Comparison of ENCODE assay signal across 7 cellular contexts in the genomic region with DNA sequence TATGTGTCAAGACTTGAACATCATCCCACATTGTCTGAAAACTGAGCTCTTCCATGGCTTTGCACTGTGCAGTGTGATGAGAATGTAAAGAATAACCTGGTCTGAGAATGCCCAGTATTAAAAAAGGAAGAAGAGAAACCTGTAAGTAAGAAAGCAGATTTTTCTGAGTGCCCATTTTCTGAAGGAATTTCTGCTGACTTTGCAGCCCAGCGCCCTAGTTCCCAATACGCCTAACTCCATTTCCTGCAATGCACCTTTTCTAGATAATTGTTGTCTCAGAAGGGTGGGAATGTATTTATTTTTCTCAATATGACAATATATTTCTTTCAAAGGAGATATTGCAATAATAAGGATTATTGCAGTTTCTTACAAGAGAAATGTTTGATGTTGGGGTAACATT.
"Had no signal": no experiment of that assay in that cellular context is flagged by ENCODE, and none has a peak within 500 bp of the region (broad histone marks: within the 10 kb centered on the region; RNA-seq: fewer than 3 reads in every experiment).

No MANE protein-coding gene starts in this region.

- DNase-seq: IMR-90, KBM-7, KG1 had no signal

- H3K4me2 ChIP-seq: KMS-11 had no signal

- FAIRE-seq: HTR-8/SVneo, K562 had no signal

- H3K27ac ChIP-seq: HL-60, KMS-11 had no signal

- ATAC-seq: K562 had no signal

- H3K4me3 ChIP-seq: K562 had no signal

- H3K9ac ChIP-seq: KMS-11 had no signal
